14 cellular contexts compared by ENCODE assay signal in the genomic region with DNA sequence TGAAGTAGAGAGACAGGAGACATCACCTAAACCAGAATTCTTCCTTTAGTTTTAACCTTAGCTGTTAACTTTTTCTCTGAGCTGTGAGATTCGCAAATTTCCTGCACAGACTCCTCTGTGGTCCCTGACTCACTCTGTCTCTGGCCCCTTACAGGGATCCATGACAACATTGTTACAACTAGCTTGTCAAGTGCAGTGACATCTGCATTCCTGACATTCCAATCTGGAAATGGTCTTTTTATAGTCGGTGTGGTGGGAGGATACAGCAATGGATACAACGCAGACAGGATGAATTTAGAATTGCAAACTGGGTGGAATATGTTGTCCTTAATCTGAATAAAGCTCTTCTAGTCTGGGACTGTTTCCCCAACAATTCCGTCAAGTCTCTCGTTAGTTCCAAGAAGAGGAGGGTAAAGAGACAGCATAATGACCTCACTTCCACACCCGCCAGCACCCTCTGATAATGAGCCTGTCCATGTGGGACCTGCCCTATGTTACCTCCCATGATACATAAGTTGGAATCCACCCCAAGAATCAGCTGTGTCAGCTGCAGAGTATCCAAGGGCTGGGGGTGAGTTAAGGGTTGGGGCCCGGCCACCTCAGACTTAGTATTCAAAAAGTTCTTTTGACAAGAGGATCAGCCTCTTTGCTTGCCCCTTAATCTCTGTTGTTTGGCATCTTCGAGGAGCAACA. TPM values are rescaled to one million over a fixed set of nuclear protein-coding genes. Genes with fewer than 3 reads are reported as not detected.
DNase-seq lines count a peak whose midpoint lies in the region; ATAC-seq and TF ChIP-seq lines count a peak whose summit lies in the region.
"Had no signal": no experiment of that assay in that cellular context is flagged by ENCODE, and none has a peak within 500 bp of the region (broad histone marks: within the 10 kb centered on the region; RNA-seq: fewer than 3 reads in every experiment).

No MANE protein-coding gene starts in this region.

- no peaks in the 10 kb centered on the region for H3F3A ChIP-seq in PC-3 (ENCODE audit: low read length, unreplicated experiment)

- no peaks in the 10 kb centered on the region for H4K20me1 ChIP-seq in PC-3 (ENCODE audit: low read length)

- peaks cover 16% of the 10 kb centered on the region for H3K4me1 ChIP-seq in PC-3 (ENCODE audit: insufficient read depth, low read length)

- H3K36me3 Mint-ChIP-seq in neural crest cell (ENCODE audit: low read depth), result peaks cover 24% of the 10 kb centered on the region

- peaks cover 15% of the 10 kb centered on the region for H3K27me3 Mint-ChIP-seq in neural crest cell (ENCODE audit: low read depth)

- CTCF ChIA-PET in PC-3 (lab: Charles Lee), result interaction anchor here (0.6 to 0.7 kb wide), 2 partner anchors 16 to 134 kb away, joined by 3 to 5 read pairs; no protein-coding TSS in a partner anchor

- no TSS peak for BruUV-seq in PC-3 (replicated peaks; lab: Mats Ljungman, UMichigan)

- H3K9ac ChIP-seq in PC-3 (ENCODE audit: low read length), result no peak overlapping the region

- H3K9me2 ChIP-seq in PC-3 (replicated peaks; ENCODE audit: low read length), result no peaks in the 10 kb centered on the region; the same call in 1 of the 2 replicates

- no peak overlapping the region for H3K4me3 Mint-ChIP-seq in neural crest cell

- H3K4me3 ChIP-seq in PC-3 (ENCODE audit: low read length), result 0 out of 2 replicates have a peak overlapping the region, but pooled peaks have one; percentile 10
- H3K4me3 ChIP-seq in fibroblast of the aortic adventitia (ENCODE audit: low read depth, low read length), result no peak overlapping the region
- H3K4me3 ChIP-seq: coronary artery, GM12878 had no signal

- TF ChIP-seq CTCF in PC-3 (conservative IDR thresholded peaks at IDR 0.05; ENCODE audit: low read depth, low read length), result no peak
- TF ChIP-seq CTCF in fibroblast of the aortic adventitia (IDR thresholded peaks at IDR 0.05; ENCODE audit: insufficient read depth, low read length), result no peak
- TF ChIP-seq CTCF in neural crest cell (conservative IDR thresholded peaks at IDR 0.05), result no peak

- peaks cover 15% of the 10 kb centered on the region for H3K4me1 Mint-ChIP-seq in neural crest cell

- peak overlapping the region; percentile 10; the same call in 1 of the 2 replicates for H2AFZ ChIP-seq in PC-3 (ENCODE audit: low read length)

- peak overlapping the region; percentile 61 for H3K27ac Mint-ChIP-seq in neural crest cell (ENCODE audit: unreplicated experiment)

- ATAC-seq in PC-3 (peak; percentile 89), HG02981 (IDR thresholded peaks at IDR 0.05; ENCODE audit: unreplicated experiment) (no peak), GM19035 (IDR thresholded peaks at IDR 0.05; ENCODE audit: unreplicated experiment) (no peak), GM18867 (IDR thresholded peaks at IDR 0.05; ENCODE audit: unreplicated experiment) (no peak)

- peaks cover 22% of the 10 kb centered on the region; the same call in 1 of the 2 replicates for H3K27me3 ChIP-seq in PC-3 (ENCODE audit: low read length)

- no peaks in the 10 kb centered on the region for H3K36me3 ChIP-seq in PC-3 (ENCODE audit: low read depth, low read length)

- peaks cover 3% of the 10 kb centered on the region for H3K9me3 Mint-ChIP-seq in neural crest cell

- H3K9me3 ChIP-seq in PC-3 (ENCODE audit: low read length), result no peaks in the 10 kb centered on the region

- H3K27ac ChIP-seq in PC-3 (ENCODE audit: low read length), result no peak overlapping the region
- H3K27ac ChIP-seq: coronary artery had no signal

- no peaks in the 10 kb centered on the region for H3K79me2 ChIP-seq in PC-3 (ENCODE audit: low read length)

- H3K4me2 ChIP-seq in PC-3 (ENCODE audit: low read length), result peak overlapping the region; percentile 59

- peak; percentile 69 for DNase-seq in EH (ENCODE audit: low read depth)
- DNase-seq in PC-3, result peak; percentile 89
- DNase-seq in fibroblast of the aortic adventitia (ENCODE audit: low read depth), result peak; percentile 47
- no peak for DNase-seq in neural crest cell (ENCODE audit: low read depth, low spot score)
- no peak for DNase-seq in KG1 (lab: John Stamatoyannopoulos, UW)
- DNase-seq: activated CD4-positive, alpha-beta T cell treated with anti-CD3 and anti-CD28 coated beads for 4 hours; NCI-H226; SIG-M5 had no signal

- POLR2A ChIA-PET in PC-3 (lab: Charles Lee; ENCODE audit: unreplicated experiment), result interaction anchor here (0.6 kb wide), 1 partner anchor 295 kb away, joined by 6 read pairs; the partner anchor contains the start of gene POU2F1

- intact Hi-C loops in PC-3 (cut with micrococcal nuclease), result no loop called here

RNA-seq across cellular contexts. Expression of gene ILDR2, which starts 49.4 kb away (rescaled TPM):
- total RNA-seq in PC-3 (2014; rRNA removed) (under 0.01 TPM in 1 of 2 replicates, not detected in the other), fibroblast of the aortic adventitia (ENCODE audit: low replicate concordance) (0.09 and 0.25 TPM in 2 replicates), neural crest cell (27.4 and 30.3 TPM in 2 replicates)
- total RNA-seq: glomerular endothelial cell had no signal

RNA-seq across cellular contexts. Expression of gene TADA1, which starts 49.9 kb away (rescaled TPM):
- total RNA-seq in PC-3 (2014; rRNA removed), result 12.4 and 15.3 TPM in 2 replicates
- total RNA-seq in fibroblast of the aortic adventitia (ENCODE audit: low replicate concordance), result 12.1 and 13.5 TPM in 2 replicates
- total RNA-seq in neural crest cell, result 24.1 and 25.6 TPM in 2 replicates

Comparison
In these comparisons a context has a peak if more than half of its experiments do, and no peak if none do; other contexts are left out.
1. DNase-seq: peak in EH (single experiment), PC-3 (single experiment) and fibroblast of the aortic adventitia (single experiment); none in neural crest cell (single experiment) and KG1 (single experiment).
2. RNA of gene ILDR2, which starts 49.4 kb away (total RNA-seq): 27.4 to 30.3 TPM in neural crest cell; 0.09 to 0.25 TPM in fibroblast of the aortic adventitia and under 0.01 TPM in PC-3; every median in the first group is over 10 times any median in the second.